8 cellular contexts compared by ENCODE assay signal in the genomic region with DNA sequence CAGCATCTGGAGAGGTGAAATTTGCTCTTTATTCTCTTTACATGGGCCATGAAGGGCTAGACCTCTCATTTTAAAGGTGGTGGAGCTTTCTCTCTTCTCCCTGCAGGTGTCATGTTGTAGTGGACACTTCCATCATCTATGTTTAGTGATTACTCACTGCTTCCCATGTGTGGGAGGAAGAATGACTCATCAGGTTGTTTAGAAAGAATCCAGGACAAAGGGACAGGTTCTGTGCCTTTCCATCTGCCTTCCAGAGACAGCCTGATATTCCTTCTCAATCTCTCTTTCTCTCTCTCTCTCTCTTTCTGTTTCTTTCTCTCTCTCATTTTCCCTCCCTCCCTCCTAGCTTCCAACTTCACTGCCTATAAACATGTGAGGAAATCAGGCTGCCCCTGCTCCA. TPM values are rescaled to one million over a fixed set of nuclear protein-coding genes. Genes with fewer than 3 reads are reported as not detected.
A peak's percentile ranks its signal among the peaks of the same experiment; 100 is the strongest.
DNase-seq lines count a peak whose midpoint lies in the region; ATAC-seq lines count a peak whose summit lies in the region.

No MANE protein-coding gene starts in this region.

- in situ Hi-C loops in SK-MEL-5 (cut with HindIII; ENCODE audit: low pct_unique_long_range_greater_than_20kb, low sequenced_read_pairs), result no loop called here

- H3K9me3 ChIP-seq in HUES64 (ENCODE audit: insufficient read depth, low read depth, low read length) (no peaks in the 10 kb centered on the region), iPS-18a (ENCODE audit: control insufficient read depth, low read depth, low read length) (no peaks in the 10 kb centered on the region)

- H3K9me3 Mint-ChIP-seq in activated T-helper 2 cell treated with anti-CD3 and anti-CD28 coated beads, Interferon-gamma antibody, Interleukin-2, Interleukin-4, amounts not matched to agents 10 μg/mL and 5 μg/mL and 100 μg/mL, durations not matched to agents 14 hours and 24 hours and 36 hours, result no peaks in the 10 kb centered on the region

- no peaks in the 10 kb centered on the region for H3K36me3 Mint-ChIP-seq in activated T-helper 2 cell treated with anti-CD3 and anti-CD28 coated beads, Interferon-gamma antibody, Interleukin-2, Interleukin-4, amounts not matched to agents 10 μg/mL and 5 μg/mL and 100 μg/mL, durations not matched to agents 14 hours and 24 hours and 36 hours (ENCODE audit: low read depth)

- H3K4me3 ChIP-seq in HUES64 (ENCODE audit: low read length) (no peak overlapping the region; the same call in 1 of the 2 replicates), iPS-18a (ENCODE audit: low read length) (no peak overlapping the region)

- H3K36me3 ChIP-seq in HUES64 (ENCODE audit: insufficient read depth, low read length) (no peaks in the 10 kb centered on the region), iPS-18a (ENCODE audit: control insufficient read depth, low read depth, low read length) (no peaks in the 10 kb centered on the region)

- H3K4me3 Mint-ChIP-seq in activated T-helper 2 cell treated with anti-CD3 and anti-CD28 coated beads, Interferon-gamma antibody, Interleukin-2, Interleukin-4, amounts not matched to agents 10 μg/mL and 5 μg/mL and 100 μg/mL, durations not matched to agents 14 hours and 24 hours and 36 hours (ENCODE audit: low read depth), result no peak overlapping the region

- H3K27me3 ChIP-seq in HUES64 (ENCODE audit: insufficient read depth, low read length), result no peaks in the 10 kb centered on the region
- H3K27me3 ChIP-seq in iPS-18a (ENCODE audit: control insufficient read depth, insufficient read depth, low read length), result no peaks in the 10 kb centered on the region

- intact Hi-C loops in activated T-helper 2 cell treated with anti-CD3 and anti-CD28 coated beads, Interferon-gamma antibody, Interleukin-2, Interleukin-4, amounts not matched to agents 10 μg/mL and 5 μg/mL and 100 μg/mL, durations not matched to agents 14 hours and 24 hours and 36 hours (cut with micrococcal nuclease), result no loop called here

- H3K4me1 Mint-ChIP-seq in activated T-helper 2 cell treated with anti-CD3 and anti-CD28 coated beads, Interferon-gamma antibody, Interleukin-2, Interleukin-4, amounts not matched to agents 10 μg/mL and 5 μg/mL and 100 μg/mL, durations not matched to agents 14 hours and 24 hours and 36 hours (ENCODE audit: low read depth), result peaks cover 4% of the 10 kb centered on the region

- no peak overlapping the region for H3K27ac Mint-ChIP-seq in activated T-helper 2 cell treated with anti-CD3 and anti-CD28 coated beads, Interferon-gamma antibody, Interleukin-2, Interleukin-4, amounts not matched to agents 10 μg/mL and 5 μg/mL and 100 μg/mL, durations not matched to agents 14 hours and 24 hours and 36 hours

- H3K27ac ChIP-seq in HUES64 (ENCODE audit: low read depth, low read length), result peak overlapping the region; percentile 38; the same call in 1 of the 2 replicates
- no peak overlapping the region for H3K27ac ChIP-seq in iPS-18a (ENCODE audit: low read length)

- H3K4me1 ChIP-seq in HUES64 (ENCODE audit: insufficient read depth, low read length), result peaks cover 31% of the 10 kb centered on the region; the same call in 1 of the 2 replicates
- peaks cover 15% of the 10 kb centered on the region for H3K4me1 ChIP-seq in iPS-18a (ENCODE audit: control insufficient read depth, low read depth, low read length)

- H3K9ac ChIP-seq in HUES64 (ENCODE audit: low read depth, low read length), result peak overlapping the region; percentile 41; the same call in 1 of the 2 replicates
- peak overlapping the region; percentile 37 for H3K9ac ChIP-seq in iPS-18a (ENCODE audit: low read length)

- no peaks in the 10 kb centered on the region for H3K27me3 Mint-ChIP-seq in activated T-helper 2 cell treated with anti-CD3 and anti-CD28 coated beads, Interferon-gamma antibody, Interleukin-2, Interleukin-4, amounts not matched to agents 10 μg/mL and 5 μg/mL and 100 μg/mL, durations not matched to agents 14 hours and 24 hours and 36 hours (ENCODE audit: low read depth)

- no peak for ATAC-seq in GM21390 (IDR thresholded peaks at IDR 0.05; ENCODE audit: unreplicated experiment)

- peak; percentile 69 for DNase-seq in AG20443 (ENCODE audit: low spot score)
- DNase-seq in SK-MEL-5 (ENCODE audit: low read depth, low spot score), result peak; percentile 40
- no peak for DNase-seq in OCI-M2 (lab: John Stamatoyannopoulos, UW; ENCODE audit: unreplicated experiment)
- no peak for DNase-seq in activated T-helper 2 cell treated with anti-CD3 and anti-CD28 coated beads, Interferon-gamma antibody, Interleukin-2, Interleukin-4, amounts not matched to agents 10 μg/mL and 5 μg/mL and 100 μg/mL, durations not matched to agents 14 hours and 24 hours and 36 hours (ENCODE audit: low spot score)
- DNase-seq in activated CD4-positive, alpha-beta T cell treated with anti-CD3 and anti-CD28 coated beads, Interleukin-2, amount 50 U/mL, for 4 hours, result no peak

RNA-seq across cellular contexts. Expression of gene SCG2, which starts 38.7 kb away (rescaled TPM):
- 0.55 TPM for polyA plus RNA-seq in HUES64 (2013, experiment 1 of 2)
- polyA plus RNA-seq in HUES64 (2013, experiment 2 of 2), result 0.70 TPM
- total RNA-seq in SK-MEL-5 (2014; rRNA removed; shearing (Covaris generic)), result 5.9 and 6.6 TPM in 2 replicates
- 7.8 and 8.6 TPM in 2 replicates for polyA plus RNA-seq in SK-MEL-5 (2015; cell fraction: cytosol; rRNA removed)
- 11.7 and 15.9 TPM in 2 replicates for polyA plus RNA-seq in SK-MEL-5 (2015; cell fraction: nucleus; rRNA removed)
- 0.07 TPM in 1 of 2 replicates, not detected in the other for total RNA-seq in activated T-helper 2 cell treated with anti-CD3 and anti-CD28 coated beads, Interferon-gamma antibody, Interleukin-2, Interleukin-4, amounts not matched to agents 10 μg/mL and 5 μg/mL and 100 μg/mL, durations not matched to agents 14 hours and 24 hours and 36 hours

Comparison
In these comparisons a context has a peak if more than half of its experiments do, and no peak if none do; other contexts are left out.
1. DNase-seq: peak in AG20443 (single experiment) and SK-MEL-5 (single experiment); none in OCI-M2 (single experiment), activated T-helper 2 cell treated with anti-CD3 and anti-CD28 coated beads, Interferon-gamma antibody, Interleukin-2, Interleukin-4, amounts not matched to agents 10 μg/mL and 5 μg/mL and 100 μg/mL, durations not matched to agents 14 hours and 24 hours and 36 hours (single experiment) and activated CD4-positive, alpha-beta T cell treated with anti-CD3 and anti-CD28 coated beads, Interleukin-2, amount 50 U/mL, for 4 hours (0 of 2).